ENCODE assay signal across 15 cellular contexts in the genomic region with DNA sequence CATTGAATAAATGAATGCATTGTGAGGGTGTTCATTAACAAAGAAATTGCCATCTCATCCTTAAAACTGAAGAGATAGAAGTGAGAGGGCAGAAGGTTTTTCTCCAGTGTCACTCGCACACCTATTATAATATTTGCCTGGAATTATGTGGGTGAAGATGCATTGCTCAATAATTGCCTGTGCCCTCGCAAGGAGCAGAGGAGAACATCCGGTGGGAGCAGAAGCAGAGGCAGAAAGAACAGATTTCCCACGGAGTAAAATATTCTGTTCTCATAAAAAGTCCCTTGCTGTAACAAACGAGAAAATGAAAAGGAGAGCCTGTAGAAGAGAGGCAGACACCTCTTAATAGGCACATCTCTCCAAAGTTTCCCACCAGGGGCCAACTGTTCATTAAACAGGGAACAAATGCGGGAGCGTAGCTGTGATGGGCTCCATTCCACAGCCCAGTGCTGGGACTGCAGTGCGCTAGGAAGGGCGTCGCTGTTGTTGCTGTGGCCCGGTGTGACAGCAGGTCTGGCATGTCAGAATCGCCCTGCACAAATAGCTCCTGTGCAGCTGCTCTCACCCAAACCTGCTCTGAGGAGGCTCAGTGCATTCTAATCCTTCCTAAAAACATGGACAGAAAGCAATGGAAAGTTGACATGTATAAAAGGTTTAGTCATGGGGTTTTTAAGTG.
"Had no signal": no experiment of that assay in that cellular context is flagged by ENCODE, and none has a peak within 500 bp of the region (broad histone marks: within the 10 kb centered on the region; RNA-seq: fewer than 3 reads in every experiment).

No MANE protein-coding gene starts in this region.

- H3K27ac Mint-ChIP-seq: activated CD4-positive, alpha-beta memory T cell treated with anti-CD3 and anti-CD28 coated beads for 36 hours; activated naive CD4-positive, alpha-beta T cell treated with anti-CD3 and anti-CD28 coated beads, Interleukin-2, amount 10 ng/mL, durations not matched to agents 7 days and 5 days; memory B cell; nephron; stimulated activated memory B cell treated with anti-CD40 and anti-IgM and Interleukin-4, amounts not matched to agents 10 μg/mL and 1 μg/mL and 100 μg/mL, for 72 hours; T-helper 17 cell had no signal

- H3K4me3 Mint-ChIP-seq: activated CD4-positive, alpha-beta memory T cell treated with anti-CD3 and anti-CD28 coated beads for 36 hours; activated naive CD4-positive, alpha-beta T cell treated with anti-CD3 and anti-CD28 coated beads, Interleukin-2, amount 10 ng/mL, durations not matched to agents 7 days and 5 days; memory B cell; nephron; stimulated activated memory B cell treated with anti-CD40 and anti-IgM and Interleukin-4, amounts not matched to agents 10 μg/mL and 1 μg/mL and 100 μg/mL, for 72 hours; T-helper 17 cell had no signal

- DNase-seq: activated CD4-positive, alpha-beta memory T cell treated with anti-CD3 and anti-CD28 coated beads for 36 hours; activated CD4-positive, alpha-beta T cell treated with anti-CD3 and anti-CD28 coated beads for 48 hours; activated naive CD4-positive, alpha-beta T cell treated with anti-CD3 and anti-CD28 coated beads, Interleukin-2, amount 10 ng/mL, durations not matched to agents 7 days and 5 days; activated T-cell treated with anti-CD3 and anti-CD28 coated beads, Interleukin-2, amount 50 U/mL, for 48 hours; body of pancreas; left colon; sigmoid colon; stimulated activated CD4-positive, alpha-beta T cell treated with anti-CD3 and anti-CD28 coated beads, Interleukin-15, amount 100 ng/mL, for 24 hours; stomach; T-helper 17 cell; transverse colon; uterus had no signal

- H3K4me1 Mint-ChIP-seq: activated naive CD4-positive, alpha-beta T cell treated with anti-CD3 and anti-CD28 coated beads, Interleukin-2, amount 10 ng/mL, durations not matched to agents 7 days and 5 days; memory B cell; stimulated activated memory B cell treated with anti-CD40 and anti-IgM and Interleukin-4, amounts not matched to agents 10 μg/mL and 1 μg/mL and 100 μg/mL, for 72 hours; T-helper 17 cell had no signal

- H3K36me3 Mint-ChIP-seq: activated CD4-positive, alpha-beta memory T cell treated with anti-CD3 and anti-CD28 coated beads for 36 hours; activated naive CD4-positive, alpha-beta T cell treated with anti-CD3 and anti-CD28 coated beads, Interleukin-2, amount 10 ng/mL, durations not matched to agents 7 days and 5 days; memory B cell; stimulated activated memory B cell treated with anti-CD40 and anti-IgM and Interleukin-4, amounts not matched to agents 10 μg/mL and 1 μg/mL and 100 μg/mL, for 72 hours had no signal

- H3K9me3 Mint-ChIP-seq: activated CD4-positive, alpha-beta memory T cell treated with anti-CD3 and anti-CD28 coated beads for 36 hours; activated naive CD4-positive, alpha-beta T cell treated with anti-CD3 and anti-CD28 coated beads, Interleukin-2, amount 10 ng/mL, durations not matched to agents 7 days and 5 days; memory B cell; nephron; stimulated activated memory B cell treated with anti-CD40 and anti-IgM and Interleukin-4, amounts not matched to agents 10 μg/mL and 1 μg/mL and 100 μg/mL, for 72 hours had no signal

- ATAC-seq: body of pancreas; left colon; stimulated activated memory B cell treated with anti-CD40 and anti-IgM and Interleukin-4, amounts not matched to agents 10 μg/mL and 1 μg/mL and 100 μg/mL, for 72 hours; T-helper 17 cell had no signal

- H3K27me3 Mint-ChIP-seq: activated CD4-positive, alpha-beta memory T cell treated with anti-CD3 and anti-CD28 coated beads for 36 hours; activated naive CD4-positive, alpha-beta T cell treated with anti-CD3 and anti-CD28 coated beads, Interleukin-2, amount 10 ng/mL, durations not matched to agents 7 days and 5 days; stimulated activated memory B cell treated with anti-CD40 and anti-IgM and Interleukin-4, amounts not matched to agents 10 μg/mL and 1 μg/mL and 100 μg/mL, for 72 hours had no signal
